Comparison of ENCODE assay signal across 7 cellular contexts in genomic region chr2:154015233-154015632, GRCh38.
"Had no signal": no experiment of that assay in that cellular context is flagged by ENCODE, and none has a peak within 500 bp of the region (broad histone marks: within the 10 kb centered on the region; RNA-seq: fewer than 3 reads in every experiment).

No MANE protein-coding gene starts in this region.

- DNase-seq: GDM1, GF-D8 had no signal

- H3K4me3 ChIP-seq: GM12878 had no signal

- FAIRE-seq: GM12878, GM12891, GM12892, GM18507, GM19239 had no signal

- ATAC-seq: GM12878 had no signal
